ENCODE assay signal across 27 cellular contexts in genomic region chr14:63375772-63376171, GRCh38. TPM values are rescaled to one million over a fixed set of nuclear protein-coding genes. Genes with fewer than 3 reads are reported as not detected.
A peak's percentile ranks its signal among the peaks of the same experiment; 100 is the strongest.
DNase-seq lines count a peak whose midpoint lies in the region; TF ChIP-seq lines count a peak whose summit lies in the region.
"Had no signal": no experiment of that assay in that cellular context is flagged by ENCODE, and none has a peak within 500 bp of the region (broad histone marks: within the 10 kb centered on the region; RNA-seq: fewer than 3 reads in every experiment).

No MANE protein-coding gene starts in this region.

- DNase-seq in AG04450 (ENCODE audit: low read depth, low spot score) (peak; percentile 8), HT1080 (ENCODE audit: low read depth) (peak; percentile 11), amniotic epithelial cell (ENCODE audit: low read depth) (peak; percentile 65), fibroblast of villous mesenchyme (ENCODE audit: low read depth) (peak; percentile 36), right atrium auricular region (ENCODE audit: low spot score) (no peak), substantia nigra (lab: John Stamatoyannopoulos, UW) (no peak), hepatocyte (ENCODE audit: low spot score) (no peak), ovary (no peak)
- DNase-seq: amygdala; effector CD8-positive, alpha-beta T cell; Karpas-422; left colon; NCI-H1092 treated with DMSO at 0.1 percent for 48 hours; NCI-H2081; NCI-H524; SHP77; stimulated activated CD4-positive, alpha-beta T cell treated with anti-CD3 and anti-CD28 coated beads, Interleukin-4, amount 100 ng/mL, for 4 hours had no signal

- TF ChIP-seq CTCF in AG04450 (IDR thresholded peaks at IDR 0.05; ENCODE audit: low read depth, low read length): no peak
- TF ChIP-seq CTCF in fibroblast of villous mesenchyme (IDR thresholded peaks at IDR 0.05; ENCODE audit: insufficient read depth, low read depth, low read length): no peak
- TF ChIP-seq CTCF in right atrium auricular region (IDR thresholded peaks at IDR 0.05): no peak
- TF ChIP-seq CTCF in hepatocyte (IDR thresholded peaks at IDR 0.05; ENCODE audit: poor library complexity): no peak
- no peak for TF ChIP-seq CTCF in ovary (IDR thresholded peaks at IDR 0.05)

- WGBS in hepatocyte (ENCODE audit: low lambda C conversion rate, missing lambda C conversion rate): 87% methylated on average over 3 of the region's 3 CpGs
- 50 to 63% (median 53%) methylated on average over 3 of the region's 3 CpGs for WGBS in ovary, 3 donors

- H3K4me3 ChIP-seq in AG04450 (ENCODE audit: low read depth, low read length): no peak overlapping the region
- H3K4me3 ChIP-seq in fibroblast of villous mesenchyme (ENCODE audit: low read depth, low read length): no peak overlapping the region
- no peak overlapping the region for H3K4me3 ChIP-seq in right atrium auricular region
- H3K4me3 ChIP-seq in hepatocyte: no peak overlapping the region
- H3K4me3 ChIP-seq in ovary: no peak overlapping the region
- H3K4me3 ChIP-seq: BLaER1 treated with 17β-estradiol and CSF1 and Interleukin-3, amounts not matched to agents 10 nM and 100 nM; HAP-1; prostate gland; vagina had no signal

- H3K9me3 ChIP-seq in AG04450 (ENCODE audit: control insufficient read depth, insufficient read depth, low read length) (no peaks in the 10 kb centered on the region), right atrium auricular region (no peaks in the 10 kb centered on the region), hepatocyte (ENCODE audit: low read depth) (no peaks in the 10 kb centered on the region), ovary (peaks cover 0 to 1% of the 10 kb centered on the region in 2 donors)
- H3K9me3 ChIP-seq: HAP-1, prostate gland, vagina had no signal

- intact Hi-C loops in ovary (cut with DNase I): no loop called here

- no peaks in the 10 kb centered on the region for H3K79me2 ChIP-seq in hepatocyte

- H3K9me2 ChIP-seq in hepatocyte (replicated peaks; ENCODE audit: insufficient read depth): no peaks in the 10 kb centered on the region

- H3K4me2 ChIP-seq in hepatocyte: no peak overlapping the region

- H3K36me3 ChIP-seq in right atrium auricular region: peaks cover 16% of the 10 kb centered on the region
- H3K36me3 ChIP-seq in hepatocyte (replicated peaks; ENCODE audit: insufficient read depth, low read depth): peaks cover 3% of the 10 kb centered on the region
- no peaks in the 10 kb centered on the region for H3K36me3 ChIP-seq in ovary
- H3K36me3 ChIP-seq: prostate gland had no signal

- H3K27me3 ChIP-seq in AG04450 (ENCODE audit: control insufficient read depth, insufficient read depth, low read length) (no peaks in the 10 kb centered on the region), right atrium auricular region (no peaks in the 10 kb centered on the region), hepatocyte (no peaks in the 10 kb centered on the region), ovary (no peaks in the 10 kb centered on the region)
- H3K27me3 ChIP-seq: BLaER1 treated with 17β-estradiol and CSF1 and Interleukin-3, amounts not matched to agents 10 nM and 100 nM; vagina had no signal

- no peak for TF ChIP-seq POLR2A in ovary (IDR thresholded peaks at IDR 0.05)

- CTCF ChIA-PET in AG04450 (lab: Charles Lee): no interaction called here

- H3K4me1 ChIP-seq in right atrium auricular region: no peaks in the 10 kb centered on the region
- no peaks in the 10 kb centered on the region for H3K4me1 ChIP-seq in hepatocyte (ENCODE audit: insufficient read depth)
- no peaks in the 10 kb centered on the region for H3K4me1 ChIP-seq in ovary (ENCODE audit: insufficient read depth)
- H3K4me1 ChIP-seq: HAP-1, prostate gland, vagina had no signal

- POLR2A ChIA-PET in AG04450 (lab: Yijun Ruan, JAX): no interaction called here

- TF ChIP-seq EP300 in ovary (IDR thresholded peaks at IDR 0.05): no peak

- no peaks in the 10 kb centered on the region for H4K20me1 ChIP-seq in hepatocyte (ENCODE audit: insufficient read depth, poor library complexity, severe bottlenecking)
- H4K20me1 ChIP-seq: BLaER1 treated with 17β-estradiol and CSF1 and Interleukin-3, amounts not matched to agents 10 nM and 100 nM had no signal

- H2AFZ ChIP-seq in hepatocyte: no peak overlapping the region

- H3K27ac ChIP-seq in AG04450 (ENCODE audit: low read depth, low read length) (no peak overlapping the region), right atrium auricular region (no peak overlapping the region), substantia nigra (ENCODE audit: low read depth, low read length, poor library complexity, severe bottlenecking) (no peak overlapping the region), hepatocyte (no peak overlapping the region), ovary (no peak overlapping the region)
- H3K27ac ChIP-seq: BLaER1 treated with 17β-estradiol and CSF1 and Interleukin-3, amounts not matched to agents 10 nM and 100 nM; prostate gland; vagina; VCaP had no signal

RNA-seq across cellular contexts. Expression of gene GPHB5, which starts 57.0 kb away (rescaled TPM):
- polyA plus RNA-seq in AG04450 (2011; rRNA removed) (not detected in 2 replicates), hepatocyte (not detected in 2 replicates), ovary (not detected)
- polyA minus RNA-seq in AG04450 (2011; rRNA and poly(A)+ RNA removed): not detected in 2 replicates
- not detected in 2 replicates for total RNA-seq in HT1080 (2014; rRNA removed; shearing (Covaris generic))
- polyA plus RNA-seq in HT1080 (2015; cell fraction: cytosol; rRNA removed): not detected in 2 replicates
- polyA plus RNA-seq in HT1080 (2015; cell fraction: nucleus; rRNA removed): not detected in 2 replicates
- total RNA-seq in fibroblast of villous mesenchyme (not detected in 2 replicates), right atrium auricular region (not detected), hepatocyte (not detected in 2 replicates), ovary (not detected)
- total RNA-seq: A172, cerebellum, G401, left colon, mesothelial cell of epicardium, prostate gland, subcutaneous adipose tissue, vagina had no signal

Comparison
In these comparisons a context has a peak if more than half of its experiments do, and no peak if none do; other contexts are left out.
1. DNase-seq: peak in AG04450 (single experiment), HT1080 (single experiment), amniotic epithelial cell (single experiment) and fibroblast of villous mesenchyme (single experiment); none in right atrium auricular region (single experiment), substantia nigra (0 of 49), hepatocyte (single experiment) and ovary (0 of 5).